Comparison of ENCODE assay signal across 13 cellular contexts in genomic region chr7:55966851-55967250, GRCh38. TPM values are rescaled to one million over a fixed set of nuclear protein-coding genes. Genes with fewer than 3 reads are reported as not detected.
DNase-seq lines count a peak whose midpoint lies in the region; ATAC-seq and TF ChIP-seq lines count a peak whose summit lies in the region.
"Had no signal": no experiment of that assay in that cellular context is flagged by ENCODE, and none has a peak within 500 bp of the region (broad histone marks: within the 10 kb centered on the region; RNA-seq: fewer than 3 reads in every experiment).

No MANE protein-coding gene starts in this region.

- POLR2A ChIA-PET in T-cell (lab: Charles Lee): no interaction called here

- H3K27ac ChIP-seq in esophagus squamous epithelium (peak overlapping the region in 3 of 4 donors; percentile 92 to 98 (median 98)), psoas muscle (peak overlapping the region; percentile 89), MM.1S (ENCODE audit: low read length) (no peak overlapping the region)
- H3K27ac ChIP-seq: lower lobe of right lung had no signal

- H3K4me3 ChIP-seq in esophagus squamous epithelium: no peak overlapping the region
- H3K4me3 ChIP-seq in psoas muscle: peak overlapping the region; percentile 73
- no peak overlapping the region for H3K4me3 ChIP-seq in MM.1S (ENCODE audit: low read length)
- H3K4me3 ChIP-seq: lower lobe of right lung, transverse colon had no signal

- H3K9me3 ChIP-seq in esophagus squamous epithelium: no peaks in the 10 kb centered on the region
- H3K9me3 ChIP-seq in psoas muscle: no peaks in the 10 kb centered on the region
- no peaks in the 10 kb centered on the region for H3K9me3 ChIP-seq in MM.1S (replicated peaks; ENCODE audit: insufficient read depth, low read length)
- H3K9me3 ChIP-seq: lower lobe of right lung, transverse colon had no signal

- TF ChIP-seq CTCF in esophagus squamous epithelium (IDR thresholded peaks at IDR 0.05) (no peak), psoas muscle (IDR thresholded peaks at IDR 0.05) (no peak), MM.1S (IDR thresholded peaks at IDR 0.05; ENCODE audit: low read length) (no peak)

- H3K9ac ChIP-seq in MM.1S (ENCODE audit: low read length): no peak overlapping the region

- no peaks in the 10 kb centered on the region for H3K9me2 ChIP-seq in MM.1S (replicated peaks; ENCODE audit: insufficient read depth, low read length)

- peaks cover 0 to 30% (median 0%) of the 10 kb centered on the region in 3 donors for H3K36me3 ChIP-seq in esophagus squamous epithelium
- no peaks in the 10 kb centered on the region for H3K36me3 ChIP-seq in psoas muscle (ENCODE audit: insufficient read depth in 1 of 2, low read depth in 1 of 2)
- no peaks in the 10 kb centered on the region for H3K36me3 ChIP-seq in MM.1S (replicated peaks; ENCODE audit: insufficient read depth, low read length)
- H3K36me3 ChIP-seq: transverse colon had no signal

- peaks cover 15% of the 10 kb centered on the region for H3K79me2 ChIP-seq in MM.1S (ENCODE audit: low read length)

- DNase-seq in activated T-cell treated with anti-CD3 and anti-CD28 coated beads, Interleukin-2, amount 50 U/mL, for 24 hours: no peak
- DNase-seq in activated T-cell treated with anti-CD3 and anti-CD28 coated beads, Interleukin-2, amount 50 U/mL, for 1 hour: no peak
- DNase-seq in T-cell: no peak
- DNase-seq in esophagus squamous epithelium (lab: John Stamatoyannopoulos, UW): no peak
- peak; percentile 29 to 60 for DNase-seq in psoas muscle
- DNase-seq in amniotic stem cell (lab: John Stamatoyannopoulos, UW): no peak
- DNase-seq in cerebellar nuclear complex (lab: John Stamatoyannopoulos, UW): no peak
- no peak for DNase-seq in MM.1S
- DNase-seq: activated CD4-positive, alpha-beta T cell treated with anti-CD3 and anti-CD28 coated beads, Interleukin-2, amount 50 U/mL, for 4 hours; lower lobe of right lung; stimulated activated CD4-positive, alpha-beta T cell treated with anti-CD3 and anti-CD28 coated beads, Interleukin-15, amount 100 ng/mL, for 24 hours; transverse colon had no signal

- intact Hi-C loops in esophagus squamous epithelium (cut with DNase I) (loop anchor here (10.0 kb wide), 1 partner anchor 82 kb away; the partner anchor contains the start of gene ZNF713), psoas muscle (cut with DNase I) (loop anchor here in 1 of 2 donors (10.0 kb wide), 1 partner anchor 602 kb away; the partner anchor contains the start of gene LANCL2)

- 84 to 92% methylated on average over 6 of the region's 6 CpGs for WGBS in esophagus squamous epithelium, 2 donors
- 30 to 55% (median 47%) methylated on average over 6 of the region's 6 CpGs for WGBS in psoas muscle, 3 donors

- no peak for TF ChIP-seq POLR2A in esophagus squamous epithelium (IDR thresholded peaks at IDR 0.05)

- no peaks in the 10 kb centered on the region for H3K27me3 Mint-ChIP-seq in activated T-cell treated with anti-CD3 and anti-CD28 coated beads, Interleukin-2, amount 50 U/mL, for 24 hours
- H3K27me3 Mint-ChIP-seq in T-cell: no peaks in the 10 kb centered on the region

- no peak overlapping the region for H3K4me3 Mint-ChIP-seq in activated T-cell treated with anti-CD3 and anti-CD28 coated beads, Interleukin-2, amount 50 U/mL, for 24 hours
- H3K4me3 Mint-ChIP-seq in T-cell: no peak overlapping the region

- peaks cover 55% of the 10 kb centered on the region for H3K4me1 Mint-ChIP-seq in activated T-cell treated with anti-CD3 and anti-CD28 coated beads, Interleukin-2, amount 50 U/mL, for 24 hours (ENCODE audit: low read depth)
- peaks cover 60 to 64% (median 61%) of the 10 kb centered on the region in 3 donors for H3K4me1 Mint-ChIP-seq in T-cell

- no peaks in the 10 kb centered on the region; the same call in 1 of the 2 replicates for H3F3A ChIP-seq in MM.1S (ENCODE audit: insufficient read depth, low read length)

- H4K20me1 ChIP-seq in MM.1S (ENCODE audit: insufficient read depth, low read length): no peaks in the 10 kb centered on the region

- H3K27ac Mint-ChIP-seq in activated T-cell treated with anti-CD3 and anti-CD28 coated beads, Interleukin-2, amount 50 U/mL, for 24 hours: peak overlapping the region; percentile 57
- peak overlapping the region; percentile 10 to 50 for H3K27ac Mint-ChIP-seq in T-cell

- CTCF ChIA-PET in T-cell (lab: Charles Lee): interaction anchor here in 1 of 2 donors (0.6 kb wide), 1 partner anchor 75 kb away, joined by 3 read pairs; no protein-coding TSS in a partner anchor

- peaks cover 11 to 53% (median 19%) of the 10 kb centered on the region in 3 donors for H3K4me1 ChIP-seq in esophagus squamous epithelium
- H3K4me1 ChIP-seq in psoas muscle: peaks cover 49% of the 10 kb centered on the region
- H3K4me1 ChIP-seq in MM.1S (ENCODE audit: low read length): peaks cover 4% of the 10 kb centered on the region; the same call in 1 of the 2 replicates

- no peak overlapping the region for H3K4me2 ChIP-seq in MM.1S (ENCODE audit: low read depth, low read length)

- ATAC-seq in T-cell (replicated peaks in 1 of 4) (no peak), psoas muscle (peak; percentile 29 to 48 (median 29))
- ATAC-seq: lower lobe of right lung had no signal

- H3K27me3 ChIP-seq in esophagus squamous epithelium (no peaks in the 10 kb centered on the region), psoas muscle (ENCODE audit: insufficient read depth in 3 of 3, low read length in 2 of 3) (no peaks in the 10 kb centered on the region), MM.1S (replicated peaks; ENCODE audit: insufficient read depth, low read length) (no peaks in the 10 kb centered on the region)
- H3K27me3 ChIP-seq: transverse colon had no signal

- H3K9me3 Mint-ChIP-seq in activated T-cell treated with anti-CD3 and anti-CD28 coated beads, Interleukin-2, amount 50 U/mL, for 24 hours: no peaks in the 10 kb centered on the region
- H3K9me3 Mint-ChIP-seq in T-cell: no peaks in the 10 kb centered on the region
- H3K9me3 Mint-ChIP-seq: activated T-helper 2 cell treated with anti-CD3 and anti-CD28 coated beads, Interferon-gamma antibody, Interleukin-2, Interleukin-4, amounts not matched to agents 10 μg/mL and 5 μg/mL and 100 μg/mL, durations not matched to agents 14 hours and 24 hours and 36 hours had no signal

- H3K36me3 Mint-ChIP-seq in activated T-cell treated with anti-CD3 and anti-CD28 coated beads, Interleukin-2, amount 50 U/mL, for 24 hours (ENCODE audit: low read depth): peaks cover 39% of the 10 kb centered on the region
- peaks cover 10% of the 10 kb centered on the region for H3K36me3 Mint-ChIP-seq in T-cell

- no peak overlapping the region for H2AFZ ChIP-seq in MM.1S (ENCODE audit: low read length)

RNA-seq across cellular contexts. Expression of gene NIPSNAP2, which starts 2.5 kb away (rescaled TPM):
- total RNA-seq in T-cell (10 to 100 TPM; 24.1 to 38.6 (median 28.4) TPM), esophagus squamous epithelium (10 to 100 TPM; 11.0 to 55.5 (median 34.6) TPM), psoas muscle (100 to 1,000 TPM; 230 to 302 (median 270) TPM)
- polyA plus RNA-seq in psoas muscle: 100 to 1,000 TPM; 119 to 290 (median 260) TPM

RNA-seq across cellular contexts. Expression of gene MRPS17, which starts 15.2 kb away (rescaled TPM):
- 10 to 100 TPM in 4 of 5 donors, 1 to 10 TPM in 1; 7.8 to 12.2 (median 11.1) TPM for total RNA-seq in T-cell
- total RNA-seq in esophagus squamous epithelium: 10 to 100 TPM in 2 of 4 donors, 1 to 10 TPM in 2; 4.3 to 11.8 (median 10.2) TPM
- total RNA-seq in psoas muscle: 10 to 100 TPM; 23.8 to 34.6 (median 26.5) TPM
- 10 to 100 TPM; 29.8 to 45.4 (median 31.9) TPM for polyA plus RNA-seq in psoas muscle

Comparison
In these comparisons a context has a peak if more than half of its experiments do, and no peak if none do; other contexts are left out.
1. DNase-seq: peak in psoas muscle (2 of 2); none in activated T-cell treated with anti-CD3 and anti-CD28 coated beads, Interleukin-2, amount 50 U/mL, for 24 hours (single experiment), activated T-cell treated with anti-CD3 and anti-CD28 coated beads, Interleukin-2, amount 50 U/mL, for 1 hour (single experiment), T-cell (0 of 34), esophagus squamous epithelium (single experiment), amniotic stem cell (single experiment), cerebellar nuclear complex (0 of 2) and MM.1S (single experiment).
2. ATAC-seq: peak in psoas muscle (4 of 4); none in T-cell (0 of 4).
3. RNA of gene NIPSNAP2, which starts 2.5 kb away (total RNA-seq): 230 to 302 TPM in psoas muscle; 11.0 to 55.5 TPM in esophagus squamous epithelium and 24.1 to 38.6 TPM in T-cell; every median in the first group is over 4 times any median in the second.